ENCODE assay signal across 8 cellular contexts in genomic region chr6:15247750-15248450, GRCh38. TPM values are rescaled to one million over a fixed set of nuclear protein-coding genes. Genes with fewer than 3 reads are reported as not detected.
DNase-seq lines count a peak whose midpoint lies in the region; ATAC-seq and TF ChIP-seq lines count a peak whose summit lies in the region.

No MANE protein-coding gene starts in this region.

- H3K27me3 Mint-ChIP-seq in activated naive CD8-positive, alpha-beta T cell treated with anti-CD3 and anti-CD28 coated beads, Interleukin-2, amount 50 U/mL, for 24 hours: no peaks in the 10 kb centered on the region

- TF ChIP-seq EP300 in upper lobe of left lung (IDR thresholded peaks at IDR 0.05): no peak

- H3K4me3 Mint-ChIP-seq in activated naive CD8-positive, alpha-beta T cell treated with anti-CD3 and anti-CD28 coated beads, Interleukin-2, amount 50 U/mL, for 24 hours: peak overlapping the region; percentile 97

- DNase-seq in NOMO-1 (lab: John Stamatoyannopoulos, UW; ENCODE audit: unreplicated experiment in 2 of 2) (peak; percentile 34 to 41), NOMO-1 treated with dmso at 0.1 percent for 144 hours (lab: John Stamatoyannopoulos, UW; ENCODE audit: unreplicated experiment) (no peak), SJCRH30 (peak; percentile 47 to 60), heart right ventricle (peak; percentile 63 to 65), posterior vena cava (ENCODE audit: low spot score) (peak; percentile 86), upper lobe of left lung (peak; percentile 69 to 94)
- DNase-seq in activated naive CD8-positive, alpha-beta T cell treated with anti-CD3 and anti-CD28 coated beads, Interleukin-2, amount 50 U/mL, for 24 hours: peak; percentile 67

- peak in 5 of 9 donors; percentile 15 to 48 (median 28) for TF ChIP-seq CTCF in heart right ventricle (IDR thresholded peaks at IDR 0.05)
- TF ChIP-seq CTCF in upper lobe of left lung (IDR thresholded peaks at IDR 0.05): peak; percentile 12 to 62 (median 44)

- H3K4me1 ChIP-seq in SJCRH30: peaks cover 5% of the 10 kb centered on the region
- peaks cover 0 to 59% (median 46%) of the 10 kb centered on the region in 9 donors for H3K4me1 ChIP-seq in heart right ventricle
- peaks cover 10 to 45% (median 29%) of the 10 kb centered on the region in 4 donors for H3K4me1 ChIP-seq in upper lobe of left lung

- 0 out of 2 replicates have a peak, but pooled peaks cover 3% of the 10 kb centered on the region for H3K36me3 ChIP-seq in SJCRH30
- no peaks in the 10 kb centered on the region for H3K36me3 ChIP-seq in heart right ventricle
- no peaks in the 10 kb centered on the region for H3K36me3 ChIP-seq in upper lobe of left lung

- ATAC-seq in HG03280 (IDR thresholded peaks at IDR 0.05; ENCODE audit: unreplicated experiment): peak; percentile 13
- ATAC-seq in activated naive CD8-positive, alpha-beta T cell treated with anti-CD3 and anti-CD28 coated beads, Interleukin-2, amount 50 U/mL, for 24 hours: peak; percentile 13
- ATAC-seq in heart right ventricle: no peak
- peak in 1 of 2 donors; percentile 0 for ATAC-seq in upper lobe of left lung (ENCODE audit: low FRiP score in 2 of 2)

- no peaks in the 10 kb centered on the region for H3K27me3 ChIP-seq in SJCRH30
- no peaks in the 10 kb centered on the region for H3K27me3 ChIP-seq in heart right ventricle
- no peaks in the 10 kb centered on the region for H3K27me3 ChIP-seq in upper lobe of left lung

- H3K27ac Mint-ChIP-seq in activated naive CD8-positive, alpha-beta T cell treated with anti-CD3 and anti-CD28 coated beads, Interleukin-2, amount 50 U/mL, for 24 hours: peak overlapping the region; percentile 96

- peaks cover 21% of the 10 kb centered on the region for H3K36me3 Mint-ChIP-seq in activated naive CD8-positive, alpha-beta T cell treated with anti-CD3 and anti-CD28 coated beads, Interleukin-2, amount 50 U/mL, for 24 hours (ENCODE audit: low read depth)

- intact Hi-C loops in heart right ventricle (cut with DNase I) (loop anchor here in 8 of 10 donors (2.0 to 10.0 kb wide), 21 partner anchors 19 to 1043 kb away; no protein-coding TSS in a partner anchor), posterior vena cava (cut with DNase I) (no loop called here)

- WGBS in heart right ventricle, 2 donors: 0% methylated on average over 36 to 69 of the region's 73 CpGs
- 0% methylated on average over 18 to 21 of the region's 73 CpGs for WGBS in upper lobe of left lung, 2 donors

- H3K27ac ChIP-seq in SJCRH30 (peak overlapping the region; percentile 84), heart right ventricle (peak overlapping the region; percentile 42 to 98 (median 92)), upper lobe of left lung (peak overlapping the region; percentile 91 to 98 (median 94))

- H3K9me3 ChIP-seq in SJCRH30 (replicated peaks) (no peaks in the 10 kb centered on the region), heart right ventricle (no peaks in the 10 kb centered on the region), upper lobe of left lung (no peaks in the 10 kb centered on the region)

- H3K9me3 Mint-ChIP-seq in activated naive CD8-positive, alpha-beta T cell treated with anti-CD3 and anti-CD28 coated beads, Interleukin-2, amount 50 U/mL, for 24 hours: no peaks in the 10 kb centered on the region

- peaks cover 52% of the 10 kb centered on the region for H3K4me1 Mint-ChIP-seq in activated naive CD8-positive, alpha-beta T cell treated with anti-CD3 and anti-CD28 coated beads, Interleukin-2, amount 50 U/mL, for 24 hours

- H3K4me3 ChIP-seq in SJCRH30: peak overlapping the region; percentile 77
- peak overlapping the region; percentile 56 to 90 (median 82) for H3K4me3 ChIP-seq in heart right ventricle
- peak overlapping the region; percentile 60 to 95 (median 73) for H3K4me3 ChIP-seq in upper lobe of left lung

- TF ChIP-seq POLR2A in upper lobe of left lung (IDR thresholded peaks at IDR 0.05): peak in 2 of 4 donors; percentile 24 to 48

RNA-seq across cellular contexts. Expression of gene JARID2, which starts 2.0 kb away (rescaled TPM):
- total RNA-seq in SJCRH30 (2014; rRNA removed; shearing (Covaris generic)): 17.2 and 18.5 TPM in 2 replicates
- total RNA-seq in heart right ventricle (10 to 100 TPM in 4 of 10 donors, 1 to 10 TPM in 6; 5.8 to 11.6 (median 9.4) TPM), posterior vena cava (1 to 10 TPM; 8.3 to 9.5 TPM), upper lobe of left lung (10 to 100 TPM in 5 of 6 donors, 1 to 10 TPM in 1; 9.6 to 37.7 (median 16.4) TPM)
- polyA plus RNA-seq in heart right ventricle: 1 to 10 TPM; 2.3 to 5.1 TPM

Comparison
In these comparisons a context has a peak if more than half of its experiments do, and no peak if none do; other contexts are left out.
1. ATAC-seq: peak in HG03280 (single experiment) and activated naive CD8-positive, alpha-beta T cell treated with anti-CD3 and anti-CD28 coated beads, Interleukin-2, amount 50 U/mL, for 24 hours (single experiment); none in heart right ventricle (0 of 8).
2. intact Hi-C loops: an anchor here in heart right ventricle (2.0 to 10.0 kb wide); none called in posterior vena cava.
3. Peak in every context shown above with its lines, with median percentiles within 50 percentile points of each other: H3K27ac ChIP-seq and H3K4me3 ChIP-seq.